ENCODE assay signal across 8 cellular contexts in the genomic region with DNA sequence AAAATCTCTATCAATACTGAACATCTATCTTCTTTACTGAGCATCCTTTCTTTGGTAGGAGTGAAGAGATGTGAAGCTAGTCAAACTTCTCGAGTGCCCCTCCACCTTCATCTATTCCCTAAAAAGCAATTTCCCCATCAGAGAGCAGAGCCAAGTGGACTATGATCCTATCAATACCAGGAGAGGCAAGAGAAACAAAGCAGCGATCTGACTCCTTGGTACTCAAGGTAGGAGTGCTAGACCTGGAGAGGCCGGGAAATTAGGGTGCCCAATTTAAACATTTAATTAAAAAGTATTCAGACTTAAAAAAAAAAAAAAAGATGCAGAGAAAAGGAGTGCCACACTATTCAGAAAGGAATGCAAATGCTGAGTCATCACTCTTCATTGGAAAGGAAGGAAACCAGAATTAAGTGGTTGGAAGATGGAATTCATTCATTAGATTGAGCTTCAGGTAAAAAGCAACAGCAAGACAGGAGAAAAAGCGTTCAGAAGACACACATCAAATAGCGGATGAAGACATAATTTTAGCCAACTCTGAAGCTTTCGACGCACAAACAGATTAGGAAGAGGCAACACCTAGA. TPM values are rescaled to one million over a fixed set of nuclear protein-coding genes. Genes with fewer than 3 reads are reported as not detected.
A peak's percentile ranks its signal among the peaks of the same experiment; 100 is the strongest.
DNase-seq lines count a peak whose midpoint lies in the region; ATAC-seq and TF ChIP-seq lines count a peak whose summit lies in the region.

No MANE protein-coding gene starts in this region.

- H3K9ac ChIP-seq in parathyroid adenoma, result no peak overlapping the region

- H3K4me1 ChIP-seq in Peyer's patch (peaks cover 0 to 42% (median 8%) of the 10 kb centered on the region in 4 donors), esophagus muscularis mucosa (peaks cover 46 to 57% (median 52%) of the 10 kb centered on the region in 4 donors), parathyroid adenoma (peaks cover 23% of the 10 kb centered on the region)

- DNase-seq in GM12864 (ENCODE audit: low read depth) (no peak), Peyer's patch (no peak), esophagus muscularis mucosa (ENCODE audit: extremely low spot score) (no peak), SK-N-DZ (ENCODE audit: low spot score) (no peak)
- DNase-seq in stimulated activated naive CD4-positive, alpha-beta T cell treated with Interleukin-2 at 50 U/mL for 16 hours (lab: John Stamatoyannopoulos, UW), result no peak

- TF ChIP-seq CTCF in GM12864 (IDR thresholded peaks at IDR 0.05; ENCODE audit: low read depth, low read length, missing control alignments) (no peak), Peyer's patch (IDR thresholded peaks at IDR 0.05) (no peak), esophagus muscularis mucosa (IDR thresholded peaks at IDR 0.05) (no peak), parathyroid adenoma (IDR thresholded peaks at IDR 0.05) (no peak)

- intact Hi-C loops in esophagus muscularis mucosa (cut with DNase I), result loop anchor here (5.0 kb wide), 3 partner anchors 48 to 132 kb away; partner anchors contain the start of gene INPP5F

- H3K27ac ChIP-seq in Peyer's patch, result peak overlapping the region in 3 of 4 donors; percentile 90 to 96 (median 94)
- peak overlapping the region; percentile 96 to 99 (median 97) for H3K27ac ChIP-seq in esophagus muscularis mucosa (replicated peaks in 1 of 4)
- peak overlapping the region; percentile 99 for H3K27ac ChIP-seq in parathyroid adenoma

- peaks cover 25% of the 10 kb centered on the region for H3K79me2 ChIP-seq in parathyroid adenoma

- H3K9me3 ChIP-seq in Peyer's patch (no peaks in the 10 kb centered on the region), esophagus muscularis mucosa (no peaks in the 10 kb centered on the region), parathyroid adenoma (ENCODE audit: control insufficient read depth, low read length) (no peaks in the 10 kb centered on the region)

- WGBS in esophagus muscularis mucosa, result 18% methylated on average over 7 of the region's 7 CpGs

- no peak for TF ChIP-seq EP300 in esophagus muscularis mucosa (IDR thresholded peaks at IDR 0.05)

- H3K36me3 ChIP-seq in Peyer's patch, result no peaks in the 10 kb centered on the region
- peaks cover 0 to 15% (median 5%) of the 10 kb centered on the region in 4 donors for H3K36me3 ChIP-seq in esophagus muscularis mucosa
- no peaks in the 10 kb centered on the region for H3K36me3 ChIP-seq in parathyroid adenoma (ENCODE audit: control insufficient read depth, insufficient read depth, low read length)

- peak overlapping the region; percentile 73 for H3K4me2 ChIP-seq in parathyroid adenoma (ENCODE audit: low read length)

- no peak overlapping the region for H2AFZ ChIP-seq in parathyroid adenoma

- H3K27me3 ChIP-seq in Peyer's patch, result no peaks in the 10 kb centered on the region
- no peaks in the 10 kb centered on the region for H3K27me3 ChIP-seq in esophagus muscularis mucosa
- H3K27me3 ChIP-seq in parathyroid adenoma (ENCODE audit: control insufficient read depth, insufficient read depth, low read length), result no peaks in the 10 kb centered on the region

- ATAC-seq in GM19395 (IDR thresholded peaks at IDR 0.05; ENCODE audit: unreplicated experiment), result no peak
- ATAC-seq in HG02623 (IDR thresholded peaks at IDR 0.05; ENCODE audit: unreplicated experiment), result no peak

- H3K4me3 ChIP-seq in GM12864 (ENCODE audit: low read depth, low read length) (peak overlapping the region; percentile 99), Peyer's patch (peak overlapping the region; percentile 77 to 91 (median 88)), esophagus muscularis mucosa (peak overlapping the region; percentile 84 to 96 (median 91)), parathyroid adenoma (ENCODE audit: low read depth, low read length) (peak overlapping the region; percentile 99)

- TF ChIP-seq POLR2A in Peyer's patch (IDR thresholded peaks at IDR 0.05), result no peak
- no peak for TF ChIP-seq POLR2A in esophagus muscularis mucosa (IDR thresholded peaks at IDR 0.05; ENCODE audit: low read depth)

RNA-seq across cellular contexts. Expression of gene TIAL1, which starts 1.5 kb away (rescaled TPM):
- total RNA-seq in Peyer's patch, result 100 to 1,000 TPM in 1 of 4 donors, 10 to 100 TPM in 3; 58.4 to 103 (median 79.7) TPM
- 10 to 100 TPM; 49.9 to 78.1 (median 52.9) TPM for total RNA-seq in esophagus muscularis mucosa
- polyA plus RNA-seq in SK-N-DZ (2014; cell fraction: cytosol; rRNA removed), result 57.1 and 68.3 TPM in 2 replicates
- polyA plus RNA-seq in SK-N-DZ (2014; cell fraction: nucleus; rRNA removed), result 477 and 682 TPM in 2 replicates

RNA-seq across cellular contexts. Expression of gene RGS10, which starts 52.7 kb away (rescaled TPM):
- total RNA-seq in Peyer's patch (10 to 100 TPM in 2 of 4 donors, 1 to 10 TPM in 2; 3.9 to 63.5 (median 13.2) TPM), esophagus muscularis mucosa (10 to 100 TPM; 31.4 to 41.6 (median 36.1) TPM)
- 42.3 and 49.8 TPM in 2 replicates for polyA plus RNA-seq in SK-N-DZ (2014; cell fraction: cytosol; rRNA removed)
- 26.4 and 34.4 TPM in 2 replicates for polyA plus RNA-seq in SK-N-DZ (2014; cell fraction: nucleus; rRNA removed)

RNA-seq across cellular contexts. Expression of gene BAG3, which starts 56.0 kb away (rescaled TPM):
- 10 to 100 TPM; 14.9 to 26.4 (median 19.8) TPM for total RNA-seq in Peyer's patch
- total RNA-seq in esophagus muscularis mucosa, result 10 to 100 TPM; 44.0 to 81.7 (median 73.9) TPM
- 2.5 TPM in 2 replicates for polyA plus RNA-seq in SK-N-DZ (2014; cell fraction: cytosol; rRNA removed)
- 3.7 and 6.9 TPM in 2 replicates for polyA plus RNA-seq in SK-N-DZ (2014; cell fraction: nucleus; rRNA removed)
